ENCODE assay signal across 1 cellular context in the genomic region with DNA sequence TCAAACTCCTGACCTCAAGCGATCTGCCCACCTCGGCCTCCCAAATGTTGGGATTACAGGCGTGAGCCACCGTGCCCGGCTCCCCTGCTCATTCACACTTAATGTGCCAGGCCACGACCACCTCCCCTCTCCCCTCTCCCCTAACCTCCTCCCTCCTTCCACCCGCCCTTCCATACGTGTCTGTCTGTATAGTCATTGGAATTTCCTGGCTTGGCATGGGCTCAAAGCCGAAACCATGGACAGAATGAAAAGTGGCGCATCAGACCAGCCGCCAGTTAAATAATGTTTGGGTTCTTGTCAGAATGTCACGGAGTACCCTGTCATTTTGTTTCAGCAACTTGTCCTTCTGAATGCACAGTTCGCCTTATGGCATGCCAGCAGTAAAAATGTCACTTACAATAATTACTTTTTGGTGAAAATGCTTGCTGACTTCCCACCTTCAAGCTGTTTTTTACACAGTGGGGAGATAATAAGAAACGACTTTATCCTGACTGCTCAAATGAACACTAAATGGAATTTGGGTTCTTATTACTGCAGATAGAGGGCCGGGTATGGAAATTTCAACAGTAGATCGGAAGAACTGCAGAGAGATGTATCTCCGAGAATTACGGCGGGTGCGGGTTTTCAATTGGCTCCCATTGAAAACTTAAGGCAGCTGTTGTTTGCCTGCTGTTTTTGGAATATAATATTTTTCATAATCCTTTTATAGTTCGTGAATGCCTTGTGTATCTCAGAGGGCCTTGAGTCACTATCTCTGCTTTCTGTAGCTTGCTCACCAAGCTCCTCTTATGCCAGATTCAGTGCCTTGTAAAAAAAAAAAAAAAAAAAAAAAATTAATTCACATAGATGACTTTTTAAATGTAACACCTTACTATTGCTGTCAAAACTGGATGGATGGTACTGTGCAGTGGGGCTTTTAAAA.
A peak's percentile ranks its signal among the peaks of the same experiment; 100 is the strongest.
TF ChIP-seq lines count a peak whose summit lies in the region.

No MANE protein-coding gene starts in this region.

TF ChIP-seq in IMR-90, 13 proteins besides CTCF, POLR2A, EP300 and RAD21 (continued from another document):
- no peak for TF ChIP-seq ELK1 (IDR thresholded peaks at IDR 0.05; ENCODE audit: borderline replicate concordance, low read depth, low read length)
- TF ChIP-seq MXI1 (IDR thresholded peaks at IDR 0.05; ENCODE audit: borderline replicate concordance, low read depth, low read length) = no peak
- peak; percentile 90; the same call in 1 of the 2 replicates for TF ChIP-seq MAZ (IDR thresholded peaks at IDR 0.05; ENCODE audit: borderline replicate concordance, low read depth, low read length)
- no peak for TF ChIP-seq NFE2L2 (IDR thresholded peaks at IDR 0.05; ENCODE audit: low read depth, low read length)
- TF ChIP-seq RFX5 (IDR thresholded peaks at IDR 0.05; ENCODE audit: low read depth, low read length) = no peak
- no peak for TF ChIP-seq USF2 (IDR thresholded peaks at IDR 0.05; ENCODE audit: low read depth, low read length)
- no peak for TF ChIP-seq CEBPB (IDR thresholded peaks at IDR 0.05; ENCODE audit: low read depth, low read length)
- no peak for TF ChIP-seq RCOR1 (IDR thresholded peaks at IDR 0.05; ENCODE audit: insufficient replicate concordance, low read length)
TF ChIP-seq in IMR-90: peak in this region for 2.
